In genomic region chr20:19143890-19144289, GRCh38 we compare ENCODE assay signal across 23 cellular contexts.
DNase-seq lines count a peak whose midpoint lies in the region; ATAC-seq, FAIRE-seq and TF ChIP-seq lines count a peak whose summit lies in the region.
"Had no signal": no experiment of that assay in that cellular context is flagged by ENCODE, and none has a peak within 500 bp of the region (broad histone marks: within the 10 kb centered on the region; RNA-seq: fewer than 3 reads in every experiment).

No MANE protein-coding gene starts in this region.

- peaks cover 38% of the 10 kb centered on the region for H3K9me3 Mint-ChIP-seq in WTC11
- H3K9me3 Mint-ChIP-seq: CD8-positive, alpha-beta T cell had no signal

- peak; percentile 82 for FAIRE-seq in A204.1 (lab: Jason Lieb, UNC)
- peak; percentile 82 for FAIRE-seq in endometrium (lab: Jason Lieb, UNC)
- FAIRE-seq in kidney (lab: Jason Lieb, UNC) = peak; percentile 93
- FAIRE-seq: D721Med, GM12878, GM12892, GM18507 had no signal

- no peaks in the 10 kb centered on the region for H3K4me1 ChIP-seq in kidney (ENCODE audit: control insufficient read depth in 1 of 2, insufficient read depth in 1 of 2, low read depth in 1 of 2, low read length in 2 of 2)
- H3K4me1 ChIP-seq: BLaER1 treated with 17β-estradiol and CSF1 and Interleukin-3, amounts not matched to agents 10 nM and 100 nM; Caco-2 had no signal

- no peaks in the 10 kb centered on the region for H3K4me1 Mint-ChIP-seq in WTC11
- H3K4me1 Mint-ChIP-seq: B cell had no signal

- H3K9me3 ChIP-seq in kidney (ENCODE audit: control insufficient read depth in 1 of 2, low read length in 2 of 2) = no peaks in the 10 kb centered on the region

- TF ChIP-seq CTCF in WTC11 (IDR thresholded peaks at IDR 0.05) = no peak
- no peak for TF ChIP-seq CTCF in kidney (IDR thresholded peaks at IDR 0.05; ENCODE audit: borderline replicate concordance, extremely low read depth, insufficient read depth)

- no peak overlapping the region for H3K4me3 ChIP-seq in kidney (ENCODE audit: low read length in 2 of 2)
- H3K4me3 ChIP-seq: BLaER1 treated with 17β-estradiol and CSF1 and Interleukin-3, amounts not matched to agents 10 nM and 100 nM; GM12878 had no signal

- H3K27ac ChIP-seq in kidney (ENCODE audit: low read depth in 2 of 2, low read length in 2 of 2) = no peak overlapping the region
- H3K27ac ChIP-seq: 22Rv1; BLaER1 treated with 17β-estradiol and CSF1 and Interleukin-3, amounts not matched to agents 10 nM and 100 nM; C4-2B had no signal

- no peak for DNase-seq in WTC11 (ENCODE audit: low spot score)
- no peak for DNase-seq in kidney
- DNase-seq in NCI-H2171 (lab: John Stamatoyannopoulos, UW) = no peak
- no peak for DNase-seq in activated CD4-positive, alpha-beta T cell treated with anti-CD3 and anti-CD28 coated beads for 1 hour
- DNase-seq: ACHN; Caco-2; Calu3; CD4-positive, alpha-beta T cell; CD8-positive, alpha-beta T cell; DMS79 treated with DMSO at 0.1 percent for 48 hours; GDM1 had no signal

- CTCF ChIA-PET in WTC11 (lab: Charles Lee) = no interaction called here

- ATAC-seq in WTC11 (no peak), esophagus mucosa (no peak), HG02759 (IDR thresholded peaks at IDR 0.05; ENCODE audit: unreplicated experiment) (no peak)
- ATAC-seq: CD8-positive, alpha-beta T cell; GM12878 had no signal

- POLR2A ChIA-PET in WTC11 (lab: Charles Lee) = no interaction called here

- H3K9ac ChIP-seq in kidney (ENCODE audit: low read length in 2 of 2) = no peak overlapping the region
- H3K9ac ChIP-seq: BLaER1 treated with 17β-estradiol and CSF1 and Interleukin-3, amounts not matched to agents 10 nM and 100 nM had no signal

- no peak overlapping the region for H3K4me3 Mint-ChIP-seq in WTC11
- H3K4me3 Mint-ChIP-seq: B cell; CD4-positive, alpha-beta T cell; CD8-positive, alpha-beta T cell had no signal

- H3K36me3 Mint-ChIP-seq in WTC11 = peaks cover 10% of the 10 kb centered on the region
- H3K36me3 Mint-ChIP-seq: CD8-positive, alpha-beta T cell had no signal

- H3K27ac Mint-ChIP-seq in WTC11 = no peak overlapping the region
- H3K27ac Mint-ChIP-seq: B cell; CD4-positive, alpha-beta T cell; CD8-positive, alpha-beta T cell had no signal

- no peaks in the 10 kb centered on the region for H3K27me3 Mint-ChIP-seq in WTC11 (ENCODE audit: low read depth)
- H3K27me3 Mint-ChIP-seq: CD4-positive, alpha-beta T cell had no signal

- intact Hi-C loops in kidney (cut with DNase I) = no loop called here

- no peaks in the 10 kb centered on the region for H3K36me3 ChIP-seq in kidney (ENCODE audit: control insufficient read depth in 1 of 2, insufficient read depth in 2 of 2, low read length in 2 of 2)
- H3K36me3 ChIP-seq: BLaER1 treated with 17β-estradiol and CSF1 and Interleukin-3, amounts not matched to agents 10 nM and 100 nM had no signal

TF ChIP-seq in WTC11, 78 proteins besides CTCF, POLR2A, EP300 and RAD21:
- TF ChIP-seq ZNF121 (CRISPR knock-in tag; IDR thresholded peaks at IDR 0.05) (no peak), HMGA2 (CRISPR knock-in tag; IDR thresholded peaks at IDR 0.05) (peak; percentile 99), TP53 (CRISPR knock-in tag; IDR thresholded peaks at IDR 0.05) (no peak)
